8 cellular contexts compared by ENCODE assay signal in genomic region chr17:39653662-39654331, GRCh38. TPM values are rescaled to one million over a fixed set of nuclear protein-coding genes. Genes with fewer than 3 reads are reported as not detected.
A peak's percentile ranks its signal among the peaks of the same experiment; 100 is the strongest.
DNase-seq lines count a peak whose midpoint lies in the region; ATAC-seq and TF ChIP-seq lines count a peak whose summit lies in the region.

No MANE protein-coding gene starts in this region.

- no peak overlapping the region for H3K4me3 ChIP-seq in endodermal cell (ENCODE audit: low read length)

- ATAC-seq in naive B cell (ENCODE audit: low read depth in 2 of 2) = peak; percentile 72 to 79
- peak; percentile 83 to 86 for ATAC-seq in stimulated activated naive B cell treated with anti-CD40 and anti-IgM and Interleukin-4, amounts not matched to agents 10 μg/mL and 1 μg/mL and 100 μg/mL, for 72 hours (replicated peaks)

- H3K36me3 Mint-ChIP-seq in endodermal cell (ENCODE audit: low read depth) = peaks cover 17% of the 10 kb centered on the region
- peaks cover 0 to 12% of the 10 kb centered on the region in 2 donors for H3K36me3 Mint-ChIP-seq in naive B cell
- H3K36me3 Mint-ChIP-seq in stimulated activated naive B cell treated with anti-CD40 and anti-IgM and Interleukin-4, amounts not matched to agents 10 μg/mL and 1 μg/mL and 100 μg/mL, for 72 hours = peaks cover 29 to 53% of the 10 kb centered on the region in 2 donors

- no peak overlapping the region for H3K9ac ChIP-seq in endodermal cell (ENCODE audit: extremely low read depth, low read length, poor library complexity, severe bottlenecking)

- peak overlapping the region; percentile 91 for H3K27ac Mint-ChIP-seq in endodermal cell
- H3K27ac Mint-ChIP-seq in naive B cell = peak overlapping the region in 2 of 6 donors; percentile 72 to 86
- no peak overlapping the region for H3K27ac Mint-ChIP-seq in stimulated activated naive B cell treated with anti-CD40 and anti-IgM and Interleukin-4, amounts not matched to agents 10 μg/mL and 1 μg/mL and 100 μg/mL, for 72 hours

- H3K27me3 Mint-ChIP-seq in endodermal cell (ENCODE audit: insufficient read depth) (no peaks in the 10 kb centered on the region), naive B cell (no peaks in the 10 kb centered on the region)
- H3K27me3 Mint-ChIP-seq in stimulated activated naive B cell treated with anti-CD40 and anti-IgM and Interleukin-4, amounts not matched to agents 10 μg/mL and 1 μg/mL and 100 μg/mL, for 72 hours = no peaks in the 10 kb centered on the region

- peak overlapping the region; percentile 93 for H3K27ac ChIP-seq in endodermal cell (ENCODE audit: low read depth, low read length)

- peak overlapping the region; percentile 27 for H3K4me3 Mint-ChIP-seq in endodermal cell
- H3K4me3 Mint-ChIP-seq in naive B cell = no peak overlapping the region
- no peak overlapping the region for H3K4me3 Mint-ChIP-seq in stimulated activated naive B cell treated with anti-CD40 and anti-IgM and Interleukin-4, amounts not matched to agents 10 μg/mL and 1 μg/mL and 100 μg/mL, for 72 hours

- TF ChIP-seq CTCF in endodermal cell (conservative IDR thresholded peaks at IDR 0.05) = peak; percentile 97

- no peaks in the 10 kb centered on the region for H3K9me3 ChIP-seq in endodermal cell (ENCODE audit: control insufficient read depth, low read length)

- no peaks in the 10 kb centered on the region for H3K27me3 ChIP-seq in endodermal cell (ENCODE audit: control insufficient read depth, insufficient read depth, low read length, poor library complexity, severe bottlenecking)

- WGBS in endodermal cell (ENCODE audit: insufficient coverage in 1 of 2, insufficient read length in 1 of 2), 2 experiments = 62 to 80% methylated on average over 10 to 14 of the region's 14 CpGs

- H3K9me3 Mint-ChIP-seq in endodermal cell = no peaks in the 10 kb centered on the region
- H3K9me3 Mint-ChIP-seq in naive B cell = no peaks in the 10 kb centered on the region
- H3K9me3 Mint-ChIP-seq in stimulated activated naive B cell treated with anti-CD40 and anti-IgM and Interleukin-4, amounts not matched to agents 10 μg/mL and 1 μg/mL and 100 μg/mL, for 72 hours = no peaks in the 10 kb centered on the region

- DNase-seq in NCI-H2196 (lab: John Stamatoyannopoulos, UW; ENCODE audit: unreplicated experiment) = peak; percentile 50
- no peak for DNase-seq in NCI-H2196 treated with DMSO at 0.1 percent for 48 hours (lab: John Stamatoyannopoulos, UW; ENCODE audit: unreplicated experiment)
- DNase-seq in NCI-H510A (lab: John Stamatoyannopoulos, UW) = peak; percentile 46
- DNase-seq in activated CD8-positive, alpha-beta memory T cell treated with anti-CD3 and anti-CD28 coated beads for 48 hours (ENCODE audit: low read depth in 2 of 3, low spot score in 2 of 3) = peak; percentile 48 to 88 (median 71)
- peak; percentile 98 for DNase-seq in endodermal cell
- peak; percentile 59 for DNase-seq in naive B cell
- no peak for DNase-seq in stimulated activated naive B cell treated with anti-CD40 and anti-IgM and Interleukin-4, amounts not matched to agents 10 μg/mL and 1 μg/mL and 100 μg/mL, for 72 hours
- DNase-seq in ureter (ENCODE audit: low spot score) = no peak

- H3K4me1 Mint-ChIP-seq in endodermal cell (peaks cover 24% of the 10 kb centered on the region), naive B cell (peaks cover 54 to 67% (median 63%) of the 10 kb centered on the region in 3 donors)
- peaks cover 39 to 76% of the 10 kb centered on the region in 2 donors for H3K4me1 Mint-ChIP-seq in stimulated activated naive B cell treated with anti-CD40 and anti-IgM and Interleukin-4, amounts not matched to agents 10 μg/mL and 1 μg/mL and 100 μg/mL, for 72 hours

- H3K36me3 ChIP-seq in endodermal cell (ENCODE audit: control insufficient read depth, insufficient read depth, low read length) = peaks cover 4% of the 10 kb centered on the region

- H3K4me1 ChIP-seq in endodermal cell (ENCODE audit: control insufficient read depth, insufficient read depth, low read length) = peaks cover 16% of the 10 kb centered on the region

RNA-seq across cellular contexts. Expression of gene TCAP, which starts 11.4 kb away (rescaled TPM):
- 1 to 10 TPM; 1.5 to 1.9 TPM for total RNA-seq in endodermal cell
- polyA plus RNA-seq in endodermal cell (2013, experiment 1 of 2) = 2.5 TPM
- 2.1 TPM for polyA plus RNA-seq in endodermal cell (2013, experiment 2 of 2)
- under 1 TPM in 3 of 6 donors, not detected in 3; 0.12 to 0.25 (median 0.24) TPM for polyA plus RNA-seq in naive B cell (ENCODE audit: low read depth in 6 of 6)
- 0.81 TPM for total RNA-seq in ureter

RNA-seq across cellular contexts. Expression of gene PNMT, which starts 14.5 kb away (rescaled TPM):
- total RNA-seq in endodermal cell = 1 to 10 TPM in 1 of 2 donors, under 1 TPM in 1; 0.55 to 1.0 TPM
- polyA plus RNA-seq in endodermal cell (2013, experiment 1 of 2) = 0.71 TPM
- 0.37 TPM for polyA plus RNA-seq in endodermal cell (2013, experiment 2 of 2)
- polyA plus RNA-seq in naive B cell (ENCODE audit: low read depth in 6 of 6) = not detected
- 7.1 TPM for total RNA-seq in ureter

RNA-seq across cellular contexts. Expression of gene STARD3, which starts 16.9 kb away (rescaled TPM):
- total RNA-seq in endodermal cell = 10 to 100 TPM; 60.3 to 60.5 TPM
- 52.0 TPM for polyA plus RNA-seq in endodermal cell (2013, experiment 1 of 2)
- 54.0 TPM for polyA plus RNA-seq in endodermal cell (2013, experiment 2 of 2)
- 10 to 100 TPM; 30.7 to 53.7 (median 42.0) TPM for polyA plus RNA-seq in naive B cell (ENCODE audit: low read depth in 6 of 6)
- total RNA-seq in ureter = 64.4 TPM

RNA-seq across cellular contexts. Expression of gene PPP1R1B, which starts 27.0 kb away (rescaled TPM):
- total RNA-seq in endodermal cell (1 to 10 TPM; 1.0 to 2.1 TPM), ureter (40.4 TPM)
- polyA plus RNA-seq in endodermal cell (2013, experiment 1 of 2) = 0.46 TPM
- polyA plus RNA-seq in endodermal cell (2013, experiment 2 of 2) = not detected
- under 1 TPM in 1 of 6 donors, not detected in 5; 0.12 TPM for polyA plus RNA-seq in naive B cell (ENCODE audit: low read depth in 6 of 6)

RNA-seq across cellular contexts. Expression of gene PGAP3, which starts 34.1 kb away (rescaled TPM):
- total RNA-seq in endodermal cell (10 to 100 TPM; 22.6 to 29.3 TPM), ureter (56.9 TPM)
- polyA plus RNA-seq in endodermal cell (2013, experiment 1 of 2) = 12.2 TPM
- polyA plus RNA-seq in endodermal cell (2013, experiment 2 of 2) = 11.0 TPM
- 10 to 100 TPM in 2 of 6 donors, 1 to 10 TPM in 4; 7.2 to 18.2 (median 9.1) TPM for polyA plus RNA-seq in naive B cell (ENCODE audit: low read depth in 6 of 6)

Comparison
In these comparisons a context has a peak if more than half of its experiments do, and no peak if none do; other contexts are left out.
1. DNase-seq: peak in NCI-H2196 (single experiment), NCI-H510A (single experiment), activated CD8-positive, alpha-beta memory T cell treated with anti-CD3 and anti-CD28 coated beads for 48 hours (3 of 3), endodermal cell (single experiment) and naive B cell (single experiment); none in NCI-H2196 treated with DMSO at 0.1 percent for 48 hours (single experiment), stimulated activated naive B cell treated with anti-CD40 and anti-IgM and Interleukin-4, amounts not matched to agents 10 μg/mL and 1 μg/mL and 100 μg/mL, for 72 hours (single experiment) and ureter (single experiment).